In genomic region chr1:109984190-109984455, GRCh38 we compare ENCODE assay signal across 8 cellular contexts. TPM values are rescaled to one million over a fixed set of nuclear protein-coding genes. Genes with fewer than 3 reads are reported as not detected.
DNase-seq lines count a peak whose midpoint lies in the region; ATAC-seq, FAIRE-seq and TF ChIP-seq lines count a peak whose summit lies in the region.

No MANE protein-coding gene starts in this region.

- no peak overlapping the region for H3K27ac ChIP-seq in keratinocyte (ENCODE audit: control insufficient read depth, insufficient read depth, low read length)
- H3K27ac ChIP-seq in tibial nerve: peak overlapping the region; percentile 77 to 100 (median 98)

- intact Hi-C loops in activated CD4-positive, alpha-beta T cell treated with anti-CD3 and anti-CD28 coated beads, Interleukin-2, amount 10 ng/mL, durations not matched to agents 24 days and 14 days (cut with micrococcal nuclease): loop anchor here (1.0 to 2.0 kb wide), 5 partner anchors 27 to 435 kb away; partner anchors contain the start of gene GNAI3

- 4 to 6% methylated on average over 7 of the region's 7 CpGs for WGBS in tibial nerve, 2 donors

- peak overlapping the region in 1 of 3 experiments; percentile 7 for H3K4me3 ChIP-seq in keratinocyte (ENCODE audit: control insufficient read depth in 2 of 3, extremely low read depth in 1 of 3, insufficient read depth in 2 of 3, low read depth in 1 of 3, low read length in 3 of 3)
- H3K4me3 ChIP-seq in tibial nerve: peak overlapping the region in 2 of 4 donors; percentile 89 to 90

- peak overlapping the region; percentile 66 for H3K4me2 ChIP-seq in keratinocyte (ENCODE audit: control insufficient read depth, extremely low read depth, insufficient read depth, low read depth, low read length)

- peaks cover 34% of the 10 kb centered on the region for H3K79me2 ChIP-seq in keratinocyte (ENCODE audit: control insufficient read depth, insufficient read depth, low read length)

- H2AFZ ChIP-seq in keratinocyte (ENCODE audit: control insufficient read depth, low read length): peak overlapping the region; percentile 19

- H4K20me1 ChIP-seq in keratinocyte (ENCODE audit: control insufficient read depth, extremely low read depth, insufficient read depth, low read length): peaks cover 2% of the 10 kb centered on the region

- TF ChIP-seq CTCF in keratinocyte (optimal IDR thresholded peaks at IDR 0.05 in 1 of 3, IDR thresholded peaks at IDR 0.05 in 1 of 3, conservative IDR thresholded peaks at IDR 0.05 in 1 of 3; ENCODE audit: extremely low read depth in 1 of 3, insufficient read depth in 2 of 3, low read length in 3 of 3) (no peak), tibial nerve (IDR thresholded peaks at IDR 0.05) (no peak)

- peaks cover 30% of the 10 kb centered on the region for H3K4me1 ChIP-seq in keratinocyte (ENCODE audit: control insufficient read depth, extremely low read depth, insufficient read depth, low read length)
- H3K4me1 ChIP-seq in tibial nerve: peaks cover 0 to 82% (median 30%) of the 10 kb centered on the region in 4 donors

- no peaks in the 10 kb centered on the region for H3K9me1 ChIP-seq in keratinocyte (ENCODE audit: control insufficient read depth, extremely low read depth, insufficient read depth, low read length)

- no peak for FAIRE-seq in keratinocyte (lab: Jason Lieb, UNC)

- peaks cover 37% of the 10 kb centered on the region for H3K4me1 Mint-ChIP-seq in activated CD4-positive, alpha-beta T cell treated with anti-CD3 and anti-CD28 coated beads, Interleukin-2, amount 10 ng/mL, durations not matched to agents 24 days and 14 days
- peaks cover 23% of the 10 kb centered on the region for H3K4me1 Mint-ChIP-seq in activated T-helper 17 cell treated with anti-CD3 and anti-CD28 coated beads, Interleukin-2, amount 50 U/mL, for 72 hours

- no peaks in the 10 kb centered on the region for H3K9me3 Mint-ChIP-seq in activated CD4-positive, alpha-beta T cell treated with anti-CD3 and anti-CD28 coated beads, Interleukin-2, amount 10 ng/mL, durations not matched to agents 24 days and 14 days
- no peaks in the 10 kb centered on the region for H3K9me3 Mint-ChIP-seq in activated T-helper 17 cell treated with anti-CD3 and anti-CD28 coated beads, Interleukin-2, amount 50 U/mL, for 72 hours

- no peak overlapping the region for H3K9ac ChIP-seq in keratinocyte (ENCODE audit: control insufficient read depth, extremely low read depth, insufficient read depth, low read length)

- DNase-seq in activated CD4-positive, alpha-beta T cell treated with anti-CD3 and anti-CD28 coated beads, Interleukin-2, amount 10 ng/mL, durations not matched to agents 24 days and 14 days: no peak
- no peak for DNase-seq in activated CD4-positive, alpha-beta T cell treated with anti-CD3 and anti-CD28 coated beads, Interleukin-2, amount 50 U/mL, for 48 hours
- no peak for DNase-seq in keratinocyte (ENCODE audit: low read depth, low spot score)
- no peak for DNase-seq in tibial nerve (ENCODE audit: low spot score in 2 of 2)
- DNase-seq in cortex of kidney (lab: John Stamatoyannopoulos, UW): no peak
- no peak for DNase-seq in NCI-H2171 (lab: John Stamatoyannopoulos, UW)

- dilution Hi-C loops in keratinocyte (cut with MboI; ENCODE audit: extremely low pct_ligation_motif_present, low sequenced_read_pairs): no loop called here

- H3K27me3 ChIP-seq in keratinocyte (ENCODE audit: control insufficient read depth, extremely low read depth, insufficient read depth, low read length) (no peaks in the 10 kb centered on the region), tibial nerve (no peaks in the 10 kb centered on the region)

- ATAC-seq in activated T-helper 17 cell treated with anti-CD3 and anti-CD28 coated beads, Interleukin-2, amount 50 U/mL, for 72 hours (replicated peaks): no peak
- no peak for ATAC-seq in HG03565 (IDR thresholded peaks at IDR 0.05; ENCODE audit: unreplicated experiment)

- H3K27me3 Mint-ChIP-seq in activated CD4-positive, alpha-beta T cell treated with anti-CD3 and anti-CD28 coated beads, Interleukin-2, amount 10 ng/mL, durations not matched to agents 24 days and 14 days: peaks cover 1% of the 10 kb centered on the region
- H3K27me3 Mint-ChIP-seq in activated T-helper 17 cell treated with anti-CD3 and anti-CD28 coated beads, Interleukin-2, amount 50 U/mL, for 72 hours: no peaks in the 10 kb centered on the region

- no peaks in the 10 kb centered on the region for H3K9me3 ChIP-seq in keratinocyte (ENCODE audit: control insufficient read depth, low read depth, low read length)
- no peaks in the 10 kb centered on the region for H3K9me3 ChIP-seq in tibial nerve

- H3K36me3 ChIP-seq in keratinocyte (ENCODE audit: control insufficient read depth in 2 of 2, extremely low read depth in 1 of 2, insufficient read depth in 2 of 2, low read length in 2 of 2) (no peaks in the 10 kb centered on the region), tibial nerve (no peaks in the 10 kb centered on the region)

- TF ChIP-seq POLR2A in tibial nerve (IDR thresholded peaks at IDR 0.05): no peak

- H3K36me3 Mint-ChIP-seq in activated CD4-positive, alpha-beta T cell treated with anti-CD3 and anti-CD28 coated beads, Interleukin-2, amount 10 ng/mL, durations not matched to agents 24 days and 14 days (ENCODE audit: low read depth): peaks cover 23% of the 10 kb centered on the region
- peaks cover 44% of the 10 kb centered on the region for H3K36me3 Mint-ChIP-seq in activated T-helper 17 cell treated with anti-CD3 and anti-CD28 coated beads, Interleukin-2, amount 50 U/mL, for 72 hours (ENCODE audit: low read depth)

- no peak for TF ChIP-seq EP300 in tibial nerve (IDR thresholded peaks at IDR 0.05)

- H3K4me3 Mint-ChIP-seq in activated CD4-positive, alpha-beta T cell treated with anti-CD3 and anti-CD28 coated beads, Interleukin-2, amount 10 ng/mL, durations not matched to agents 24 days and 14 days: peak overlapping the region; percentile 99
- peak overlapping the region; percentile 89 for H3K4me3 Mint-ChIP-seq in activated T-helper 17 cell treated with anti-CD3 and anti-CD28 coated beads, Interleukin-2, amount 50 U/mL, for 72 hours

- H3K27ac Mint-ChIP-seq in activated CD4-positive, alpha-beta T cell treated with anti-CD3 and anti-CD28 coated beads, Interleukin-2, amount 10 ng/mL, durations not matched to agents 24 days and 14 days: peak overlapping the region; percentile 97
- H3K27ac Mint-ChIP-seq in activated T-helper 17 cell treated with anti-CD3 and anti-CD28 coated beads, Interleukin-2, amount 50 U/mL, for 72 hours: peak overlapping the region; percentile 89

RNA-seq across cellular contexts. Expression of gene AHCYL1, which starts 0.4 kb away (rescaled TPM):
- total RNA-seq in activated CD4-positive, alpha-beta T cell treated with anti-CD3 and anti-CD28 coated beads, Interleukin-2, amount 10 ng/mL, durations not matched to agents 24 days and 14 days: 67.1 and 75.3 TPM in 2 replicates
- 10 to 100 TPM; 60.1 to 80.8 TPM for total RNA-seq in activated T-helper 17 cell treated with anti-CD3 and anti-CD28 coated beads, Interleukin-2, amount 50 U/mL, for 72 hours
- polyA plus RNA-seq in keratinocyte: 50.2 to 64.8 TPM (median 61.6 TPM) in 3 replicates
- 66.6 TPM for polyA plus RNA-seq in keratinocyte (2011; ENCODE audit: low read depth)
- 47.6 and 70.8 TPM in 2 replicates for polyA plus RNA-seq in keratinocyte (2011; cell fraction: cytosol; rRNA removed)
- polyA plus RNA-seq in keratinocyte (2011; cell fraction: nucleus; rRNA removed): 63.8 and 71.8 TPM in 2 replicates
- 57.3 and 60.0 TPM in 2 replicates for polyA plus RNA-seq in keratinocyte (2012; ENCODE audit: low replicate concordance)
- 44.2 to 62.5 TPM (median 56.9 TPM) in 3 replicates for polyA minus RNA-seq in keratinocyte
- 28.8 TPM for polyA minus RNA-seq in keratinocyte (2011; cell fraction: cytosol; rRNA and poly(A)+ RNA removed)
- polyA minus RNA-seq in keratinocyte (2011; cell fraction: nucleus; rRNA and poly(A)+ RNA removed): 24.9 and 46.2 TPM in 2 replicates
- total RNA-seq in tibial nerve: 10 to 100 TPM; 45.4 to 76.3 (median 55.6) TPM

RNA-seq across cellular contexts. Expression of gene STRIP1, which starts 50.3 kb away (rescaled TPM):
- total RNA-seq in activated CD4-positive, alpha-beta T cell treated with anti-CD3 and anti-CD28 coated beads, Interleukin-2, amount 10 ng/mL, durations not matched to agents 24 days and 14 days: 41.0 and 43.8 TPM in 2 replicates
- total RNA-seq in activated T-helper 17 cell treated with anti-CD3 and anti-CD28 coated beads, Interleukin-2, amount 50 U/mL, for 72 hours: 10 to 100 TPM; 21.4 to 31.1 TPM
- polyA plus RNA-seq in keratinocyte: 24.6 to 31.8 TPM (median 28.9 TPM) in 3 replicates
- 44.3 TPM for polyA plus RNA-seq in keratinocyte (2011; ENCODE audit: low read depth)
- 21.7 and 22.0 TPM in 2 replicates for polyA plus RNA-seq in keratinocyte (2011; cell fraction: cytosol; rRNA removed)
- 69.0 and 72.7 TPM in 2 replicates for polyA plus RNA-seq in keratinocyte (2011; cell fraction: nucleus; rRNA removed)
- 20.3 and 21.5 TPM in 2 replicates for polyA plus RNA-seq in keratinocyte (2012; ENCODE audit: low replicate concordance)
- 35.9 to 39.9 TPM (median 38.2 TPM) in 3 replicates for polyA minus RNA-seq in keratinocyte
- 17.8 TPM for polyA minus RNA-seq in keratinocyte (2011; cell fraction: cytosol; rRNA and poly(A)+ RNA removed)
- 39.6 and 53.4 TPM in 2 replicates for polyA minus RNA-seq in keratinocyte (2011; cell fraction: nucleus; rRNA and poly(A)+ RNA removed)
- 10 to 100 TPM; 37.7 to 43.5 (median 39.7) TPM for total RNA-seq in tibial nerve
